Comparison of ENCODE assay signal across 12 cellular contexts in genomic region chr1:53292690-53293089, GRCh38. TPM values are rescaled to one million over a fixed set of nuclear protein-coding genes. Genes with fewer than 3 reads are reported as not detected.
DNase-seq lines count a peak whose midpoint lies in the region; ATAC-seq and TF ChIP-seq lines count a peak whose summit lies in the region.
"Had no signal": no experiment of that assay in that cellular context is flagged by ENCODE, and none has a peak within 500 bp of the region (broad histone marks: within the 10 kb centered on the region; RNA-seq: fewer than 3 reads in every experiment).

No MANE protein-coding gene starts in this region.

- no peaks in the 10 kb centered on the region for H3K9me2 ChIP-seq in OCI-LY1 (ENCODE audit: low read depth, low read length)

- peaks cover 49% of the 10 kb centered on the region for H3K36me3 ChIP-seq in OCI-LY1 (ENCODE audit: insufficient read depth, low read length)

- no peak for DNase-seq in T-helper 2 cell treated with Interferon-gamma antibody and Interleukin-4, amounts not matched to agents 5 μg/mL and 100 μg/mL, for 36 hours (ENCODE audit: low spot score)
- DNase-seq in T-helper 2 cell: no peak
- DNase-seq in naive B cell: no peak
- no peak for DNase-seq in left lobe of liver (ENCODE audit: low spot score)
- no peak for DNase-seq in KBM-7
- no peak for DNase-seq in NCI-H2107 (lab: John Stamatoyannopoulos, UW)
- DNase-seq: islet precursor cell, NCI-H526 had no signal

- no peaks in the 10 kb centered on the region for H4K20me1 ChIP-seq in OCI-LY1 (ENCODE audit: insufficient read depth, low read length)

- H2AFZ ChIP-seq in OCI-LY1 (ENCODE audit: low read length): no peak overlapping the region

- no peak overlapping the region for H3K4me3 ChIP-seq in OCI-LY1 (ENCODE audit: low read depth, low read length, poor library complexity, severe bottlenecking)
- H3K4me3 ChIP-seq: HAP-1 had no signal

- H3K27me3 ChIP-seq in OCI-LY1 (ENCODE audit: insufficient read depth, low read length): no peaks in the 10 kb centered on the region

- no peak overlapping the region for H3K4me3 Mint-ChIP-seq in T-helper 2 cell treated with Interferon-gamma antibody and Interleukin-4, amounts not matched to agents 5 μg/mL and 100 μg/mL, for 36 hours
- no peak overlapping the region for H3K4me3 Mint-ChIP-seq in naive B cell
- H3K4me3 Mint-ChIP-seq: neural crest cell had no signal

- H3K27ac ChIP-seq in OCI-LY1 (ENCODE audit: low read depth, low read length, poor library complexity, severe bottlenecking): peak overlapping the region; percentile 69

- H3K4me1 Mint-ChIP-seq in T-helper 2 cell treated with Interferon-gamma antibody and Interleukin-4, amounts not matched to agents 5 μg/mL and 100 μg/mL, for 36 hours (ENCODE audit: low read depth): peaks cover 39% of the 10 kb centered on the region
- peaks cover 12 to 27% (median 21%) of the 10 kb centered on the region in 3 donors for H3K4me1 Mint-ChIP-seq in naive B cell

- no peaks in the 10 kb centered on the region for H3K9me3 ChIP-seq in OCI-LY1 (ENCODE audit: low read length)
- H3K9me3 ChIP-seq: HAP-1 had no signal

- H3K9ac ChIP-seq in OCI-LY1 (ENCODE audit: low read length): no peak overlapping the region; the same call in 1 of the 2 replicates

- H3K27ac Mint-ChIP-seq in T-helper 2 cell treated with Interferon-gamma antibody and Interleukin-4, amounts not matched to agents 5 μg/mL and 100 μg/mL, for 36 hours: peak overlapping the region; percentile 70
- H3K27ac Mint-ChIP-seq in naive B cell: peak overlapping the region in 3 of 6 donors; percentile 27 to 68 (median 39)

- no peak for TF ChIP-seq CTCF in OCI-LY1 (IDR thresholded peaks at IDR 0.05; ENCODE audit: low read length)

- peaks cover 26% of the 10 kb centered on the region for H3K4me1 ChIP-seq in OCI-LY1 (ENCODE audit: insufficient read depth, low read length, severe bottlenecking)

- peaks cover 17% of the 10 kb centered on the region for H3K36me3 Mint-ChIP-seq in T-helper 2 cell treated with Interferon-gamma antibody and Interleukin-4, amounts not matched to agents 5 μg/mL and 100 μg/mL, for 36 hours (ENCODE audit: low read depth)
- H3K36me3 Mint-ChIP-seq in naive B cell: no peaks in the 10 kb centered on the region

- 0 out of 2 replicates have a peak, but pooled peaks cover 8% of the 10 kb centered on the region for H3K79me2 ChIP-seq in OCI-LY1 (ENCODE audit: insufficient read depth, low read length)

- in situ Hi-C loops in KBM-7 (cut with MboI; ENCODE audit: low pct_unique_long_range_greater_than_20kb, low sequenced_read_pairs): loop anchor here (10.0 kb wide), 1 partner anchor 102 kb away; no protein-coding TSS in a partner anchor

- no peaks in the 10 kb centered on the region for H3K27me3 Mint-ChIP-seq in T-helper 2 cell treated with Interferon-gamma antibody and Interleukin-4, amounts not matched to agents 5 μg/mL and 100 μg/mL, for 36 hours (ENCODE audit: low read depth)
- H3K27me3 Mint-ChIP-seq in naive B cell: no peaks in the 10 kb centered on the region

- no peak overlapping the region for H3K4me2 ChIP-seq in OCI-LY1 (ENCODE audit: low read length)

- H3K9me3 Mint-ChIP-seq in T-helper 2 cell treated with Interferon-gamma antibody and Interleukin-4, amounts not matched to agents 5 μg/mL and 100 μg/mL, for 36 hours: no peaks in the 10 kb centered on the region
- H3K9me3 Mint-ChIP-seq in naive B cell: no peaks in the 10 kb centered on the region
- H3K9me3 Mint-ChIP-seq: neural crest cell had no signal

- ATAC-seq in GM21723 (IDR thresholded peaks at IDR 0.05; ENCODE audit: unreplicated experiment) (peak; percentile 50), naive B cell (ENCODE audit: low read depth in 2 of 2) (peak; percentile 55 to 76), left lobe of liver (no peak)

- H3F3A ChIP-seq in OCI-LY1 (ENCODE audit: insufficient read depth, low read length): no peaks in the 10 kb centered on the region

RNA-seq across cellular contexts. Expression of gene LRP8, which starts 35.2 kb away (rescaled TPM):
- 1 to 10 TPM in 1 of 6 donors, under 1 TPM in 4, not detected in 1; 0.21 to 1.5 (median 0.57) TPM for polyA plus RNA-seq in naive B cell (ENCODE audit: low read depth in 6 of 6)
- total RNA-seq in left lobe of liver: 0.33 TPM

RNA-seq across cellular contexts. Expression of gene MAGOH, which starts 54.4 kb away (rescaled TPM):
- polyA plus RNA-seq in naive B cell (ENCODE audit: low read depth in 6 of 6): 100 to 1,000 TPM in 5 of 6 donors, 10 to 100 TPM in 1; 44.2 to 124 (median 117) TPM
- total RNA-seq in left lobe of liver: 15.3 TPM
